ENCODE assay signal across 10 cellular contexts in the genomic region with DNA sequence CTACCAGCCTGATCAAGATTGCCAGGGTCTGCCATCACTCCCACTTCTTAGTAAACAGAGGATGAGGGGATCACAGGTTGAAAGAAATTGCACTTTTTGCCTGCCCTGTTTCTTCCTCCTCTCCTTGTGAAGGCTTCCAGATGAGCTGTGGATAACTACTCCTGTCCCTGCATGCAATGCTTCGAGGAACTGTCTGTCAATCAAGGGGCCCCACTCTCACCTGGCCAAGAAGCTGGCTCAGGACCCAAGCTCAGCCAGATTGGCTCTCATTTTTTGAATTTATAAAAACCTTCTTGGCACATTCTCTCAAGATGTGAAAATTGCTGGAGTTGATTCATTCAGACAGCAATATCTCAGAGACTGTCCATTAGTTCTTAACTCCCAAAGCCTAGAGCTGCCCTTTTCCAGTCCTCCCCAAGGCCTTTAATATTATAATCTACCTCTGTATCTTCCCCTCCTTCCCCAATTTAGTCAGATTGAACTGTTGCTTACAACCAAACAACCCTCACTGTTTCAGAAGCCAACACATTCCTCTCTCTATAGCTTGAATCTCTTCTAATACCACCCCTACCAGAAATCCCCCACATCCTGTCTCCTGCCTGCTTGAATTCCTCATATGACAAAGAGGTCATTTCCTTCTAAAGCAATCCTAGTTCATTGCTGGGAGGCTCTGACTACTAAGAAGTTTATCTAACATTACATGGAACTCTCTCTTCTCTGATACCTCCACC. TPM values are rescaled to one million over a fixed set of nuclear protein-coding genes. Genes with fewer than 3 reads are reported as not detected.
DNase-seq lines count a peak whose midpoint lies in the region; ATAC-seq, FAIRE-seq and TF ChIP-seq lines count a peak whose summit lies in the region.
"Had no signal": no experiment of that assay in that cellular context is flagged by ENCODE, and none has a peak within 500 bp of the region (broad histone marks: within the 10 kb centered on the region; RNA-seq: fewer than 3 reads in every experiment).

No MANE protein-coding gene starts in this region.

- H3K36me3 Mint-ChIP-seq in activated CD8-positive, alpha-beta memory T cell treated with anti-CD3 and anti-CD28 coated beads, Interleukin-2, amount 10 ng/mL, durations not matched to agents 7 days and 5 days, result no peaks in the 10 kb centered on the region

- peaks cover 10% of the 10 kb centered on the region for H3K27me3 Mint-ChIP-seq in activated CD8-positive, alpha-beta memory T cell treated with anti-CD3 and anti-CD28 coated beads, Interleukin-2, amount 10 ng/mL, durations not matched to agents 7 days and 5 days

- ATAC-seq in HG03565 (IDR thresholded peaks at IDR 0.05; ENCODE audit: unreplicated experiment), result peak; percentile 57
- no peak for ATAC-seq in activated CD8-positive, alpha-beta memory T cell treated with anti-CD3 and anti-CD28 coated beads, Interleukin-2, amount 10 ng/mL, durations not matched to agents 7 days and 5 days

- no TSS peak for BruUV-seq in endothelial cell of umbilical vein (replicated peaks; lab: Mats Ljungman, UMichigan)

- H2AFZ ChIP-seq in endothelial cell of umbilical vein (ENCODE audit: low read depth, low read length), result no peak overlapping the region

- H3K9me3 ChIP-seq in endothelial cell of umbilical vein (replicated peaks; ENCODE audit: control insufficient read depth, insufficient read depth, low read length) (no peaks in the 10 kb centered on the region), prostate gland (no peaks in the 10 kb centered on the region)

- dilution Hi-C loops in endothelial cell of umbilical vein (cut with MboI; ENCODE audit: extremely low pct_ligation_motif_present, low sequenced_read_pairs), result no loop called here

- H4K20me1 ChIP-seq in endothelial cell of umbilical vein (replicated peaks; ENCODE audit: control insufficient read depth, extremely low read depth, insufficient read depth, low read length), result no peaks in the 10 kb centered on the region

- POLR2A ChIA-PET in endothelial cell of umbilical vein (lab: Charles Lee), result interaction anchor here (0.6 to 5.2 kb wide), 7 partner anchors 9 to 96 kb away, joined by 4 to 33 read pairs (median 6); a partner anchor contains a TSS

- peaks cover 43% of the 10 kb centered on the region for H3K79me2 ChIP-seq in endothelial cell of umbilical vein (ENCODE audit: control insufficient read depth, insufficient read depth, low read length)

- H3K27ac ChIP-seq in endothelial cell of umbilical vein (ENCODE audit: insufficient read depth, low read depth, low read length) (peak overlapping the region; percentile 99), prostate gland (peak overlapping the region; percentile 50 to 77)

- H3K27me3 ChIP-seq in endothelial cell of umbilical vein (ENCODE audit: control insufficient read depth in 2 of 2, insufficient read depth in 2 of 2, low read length in 2 of 2), result no peaks in the 10 kb centered on the region
- no peaks in the 10 kb centered on the region for H3K27me3 ChIP-seq in prostate gland (replicated peaks; ENCODE audit: insufficient read depth)

- 42% methylated on average over 1 of the region's 1 CpG for WGBS in prostate gland

- intact Hi-C loops in endothelial cell of umbilical vein (cut with micrococcal nuclease) (loop anchor here (5.0 kb wide), 1 partner anchor 67 kb away; no protein-coding TSS in a partner anchor), prostate gland (cut with DNase I) (loop anchor here (10.0 kb wide), 1 partner anchor 421 kb away; a partner anchor contains a TSS)

- TF ChIP-seq POLR2A in GM12892 (IDR thresholded peaks at IDR 0.05; ENCODE audit: low read depth, low read length), result no peak
- no peak for TF ChIP-seq POLR2A in endothelial cell of umbilical vein (IDR thresholded peaks at IDR 0.05; ENCODE audit: low read depth, low read length)
- TF ChIP-seq POLR2A in prostate gland (IDR thresholded peaks at IDR 0.05), result no peak

- H3K4me1 Mint-ChIP-seq in activated CD8-positive, alpha-beta memory T cell treated with anti-CD3 and anti-CD28 coated beads, Interleukin-2, amount 10 ng/mL, durations not matched to agents 7 days and 5 days, result peaks cover 3% of the 10 kb centered on the region

- no peak overlapping the region for H3K4me3 Mint-ChIP-seq in activated CD8-positive, alpha-beta memory T cell treated with anti-CD3 and anti-CD28 coated beads, Interleukin-2, amount 10 ng/mL, durations not matched to agents 7 days and 5 days
- H3K4me3 Mint-ChIP-seq: activated CD4-positive, alpha-beta memory T cell treated with anti-CD3 and anti-CD28 coated beads, Interleukin-2, amount 10 ng/mL, durations not matched to agents 7 days and 5 days had no signal

- H3K36me3 ChIP-seq in endothelial cell of umbilical vein (ENCODE audit: control insufficient read depth in 2 of 2, extremely low read depth in 1 of 2, insufficient read depth in 2 of 2, low read length in 2 of 2), result peaks cover 28 to 30% of the 10 kb centered on the region in 2 experiments
- peaks cover 0 to 4% of the 10 kb centered on the region in 2 donors for H3K36me3 ChIP-seq in prostate gland

- no peaks in the 10 kb centered on the region for H3K9me1 ChIP-seq in endothelial cell of umbilical vein (replicated peaks; ENCODE audit: control insufficient read depth, extremely low read depth, insufficient read depth, low read length)

- DNase-seq in GM12892 (ENCODE audit: insufficient read length) (no peak), endothelial cell of umbilical vein (ENCODE audit: low read depth, low spot score) (peak; percentile 87), prostate gland (ENCODE audit: low spot score) (no peak), SIG-M5 treated with dmso at 0.1 percent for 504 hours (lab: John Stamatoyannopoulos, UW; ENCODE audit: unreplicated experiment) (no peak), middle frontal gyrus (ENCODE audit: extremely low spot score, low spot score) (no peak), NCI-H146 (lab: John Stamatoyannopoulos, UW) (no peak)
- DNase-seq in activated CD8-positive, alpha-beta memory T cell treated with anti-CD3 and anti-CD28 coated beads, Interleukin-2, amount 10 ng/mL, durations not matched to agents 7 days and 5 days, result no peak
- DNase-seq: activated CD4-positive, alpha-beta memory T cell treated with anti-CD3 and anti-CD28 coated beads, Interleukin-2, amount 10 ng/mL, durations not matched to agents 7 days and 5 days had no signal

- peaks cover 99% of the 10 kb centered on the region for H3K4me1 ChIP-seq in endothelial cell of umbilical vein (ENCODE audit: control insufficient read depth, extremely low read depth, insufficient read depth, low read length)
- H3K4me1 ChIP-seq in prostate gland (replicated peaks), result peaks cover 6% of the 10 kb centered on the region

- peak overlapping the region; percentile 93 for H3K9ac ChIP-seq in endothelial cell of umbilical vein (replicated peaks; ENCODE audit: extremely low read depth, insufficient read depth, low read length)

- FAIRE-seq in GM12892 (lab: Jason Lieb, UNC), result peak; percentile 74
- FAIRE-seq in endothelial cell of umbilical vein (lab: Jason Lieb, UNC), result peak; percentile 87
- FAIRE-seq: frontal cortex had no signal

- TF ChIP-seq CTCF in endothelial cell of umbilical vein (IDR thresholded peaks at IDR 0.05; ENCODE audit: extremely low read depth in 1 of 2, insufficient read depth in 1 of 2, low read depth in 1 of 2, low read length in 2 of 2) (no peak), prostate gland (IDR thresholded peaks at IDR 0.05) (no peak)

- CTCF ChIA-PET in endothelial cell of umbilical vein (lab: Charles Lee), result interaction anchor here (1.2 to 7.1 kb wide), 7 partner anchors 8 to 95 kb away, joined by 3 to 93 read pairs (median 5); a partner anchor contains a TSS
- CTCF ChIA-PET in activated CD8-positive, alpha-beta memory T cell treated with anti-CD3 and anti-CD28 coated beads, Interleukin-2, amount 10 ng/mL, durations not matched to agents 7 days and 5 days (lab: Charles Lee), result interaction anchor here (1.2 to 1.8 kb wide), 3 partner anchors 11 to 16 kb away, joined by 3 to 8 read pairs (median 4); no protein-coding TSS in a partner anchor

- H3K9me3 Mint-ChIP-seq in activated CD8-positive, alpha-beta memory T cell treated with anti-CD3 and anti-CD28 coated beads, Interleukin-2, amount 10 ng/mL, durations not matched to agents 7 days and 5 days (ENCODE audit: low read depth), result no peaks in the 10 kb centered on the region
- H3K9me3 Mint-ChIP-seq: activated CD4-positive, alpha-beta memory T cell treated with anti-CD3 and anti-CD28 coated beads, Interleukin-2, amount 10 ng/mL, durations not matched to agents 7 days and 5 days had no signal

- H3K4me3 ChIP-seq in endothelial cell of umbilical vein (replicated peaks in 1 of 3; ENCODE audit: insufficient read depth in 1 of 3, low read depth in 1 of 3, low read length in 3 of 3) (peak overlapping the region in 1 of 3 experiments; percentile 16), prostate gland (no peak overlapping the region)

- peak overlapping the region; percentile 90 for H3K4me2 ChIP-seq in endothelial cell of umbilical vein (ENCODE audit: insufficient read depth, low read length)

- H3K27ac Mint-ChIP-seq in activated CD8-positive, alpha-beta memory T cell treated with anti-CD3 and anti-CD28 coated beads, Interleukin-2, amount 10 ng/mL, durations not matched to agents 7 days and 5 days, result no peak overlapping the region
- H3K27ac Mint-ChIP-seq: activated CD4-positive, alpha-beta memory T cell treated with anti-CD3 and anti-CD28 coated beads, Interleukin-2, amount 10 ng/mL, durations not matched to agents 7 days and 5 days had no signal

TF ChIP-seq in endothelial cell of umbilical vein, 7 proteins besides CTCF, POLR2A, EP300 and RAD21:
- TF ChIP-seq MYC (IDR thresholded peaks at IDR 0.05; ENCODE audit: low read depth, low read length) (no peak), FOS (IDR thresholded peaks at IDR 0.05; ENCODE audit: borderline replicate concordance, insufficient read depth, low read length) (peak; percentile 50), JUN (IDR thresholded peaks at IDR 0.05; ENCODE audit: borderline replicate concordance, insufficient read depth, insufficient read length, low read depth) (peak; percentile 59)

RNA-seq across cellular contexts. Expression of a gene that starts 11.3 kb away (rescaled TPM):
- polyA plus RNA-seq in GM12892 (2012; ENCODE audit: missing spikeins), result 24.0 TPM
- 3,114 and 3,174 TPM in 2 replicates for total RNA-seq in endothelial cell of umbilical vein
- polyA plus RNA-seq in endothelial cell of umbilical vein, result 2,962 and 4,504 TPM in 2 replicates
- 4,210 and 4,435 TPM in 2 replicates for polyA plus RNA-seq in endothelial cell of umbilical vein (2011; cell fraction: cytosol; rRNA removed)
- polyA plus RNA-seq in endothelial cell of umbilical vein (2011; cell fraction: nucleus; rRNA removed), result 2,027 and 2,207 TPM in 2 replicates
- polyA plus RNA-seq in endothelial cell of umbilical vein (2012), result 2,846 and 4,039 TPM in 2 replicates
- polyA minus RNA-seq in endothelial cell of umbilical vein, result 3,279 and 4,325 TPM in 2 replicates
- not detected for polyA minus RNA-seq in endothelial cell of umbilical vein (2011; cell fraction: cytosol; rRNA and poly(A)+ RNA removed)
- 606 and 627 TPM in 2 replicates for polyA minus RNA-seq in endothelial cell of umbilical vein (2011; cell fraction: nucleus; rRNA and poly(A)+ RNA removed)
- 1,000 to 10,000 TPM in 1 of 2 donors, 100 to 1,000 TPM in 1; 101 to 2,249 TPM for total RNA-seq in prostate gland
- under 1 TPM; 0.18 to 0.37 TPM for total RNA-seq in activated CD8-positive, alpha-beta memory T cell treated with anti-CD3 and anti-CD28 coated beads, Interleukin-2, amount 10 ng/mL, durations not matched to agents 7 days and 5 days

Comparison
In these comparisons a context has a peak if more than half of its experiments do, and no peak if none do; other contexts are left out.
1. RNA of a gene that starts 11.3 kb away (total RNA-seq): 3,114 to 3,174 TPM in endothelial cell of umbilical vein and 101 to 2,249 TPM in prostate gland; 0.18 to 0.37 TPM in activated CD8-positive, alpha-beta memory T cell treated with anti-CD3 and anti-CD28 coated beads, Interleukin-2, amount 10 ng/mL, durations not matched to agents 7 days and 5 days; every median in the first group is over 10 times any median in the second.